In genomic region chr20:52196845-52197244, GRCh38 we compare ENCODE assay signal across 7 cellular contexts.
"Had no signal": no experiment of that assay in that cellular context is flagged by ENCODE, and none has a peak within 500 bp of the region (broad histone marks: within the 10 kb centered on the region; RNA-seq: fewer than 3 reads in every experiment).

No MANE protein-coding gene starts in this region.

- H3K4me2 ChIP-seq: KMS-11 had no signal

- H3K9ac ChIP-seq: KMS-11 had no signal

- H3K27ac ChIP-seq: HL-60, KMS-11 had no signal

- H3K9me3 Mint-ChIP-seq: IgD-negative memory B cell had no signal

- H3K4me3 Mint-ChIP-seq: IgD-negative memory B cell had no signal

- FAIRE-seq: HepG2 had no signal

- H3K27ac Mint-ChIP-seq: IgD-negative memory B cell had no signal

- DNase-seq: IMR-90, KBM-7, KG1 had no signal

- ATAC-seq: HepG2 had no signal

- H3K27me3 Mint-ChIP-seq: IgD-negative memory B cell had no signal
